Comparison of ENCODE assay signal across 28 cellular contexts in genomic region chr9:113915817-113916474, GRCh38.
"Had no signal": no experiment of that assay in that cellular context is flagged by ENCODE, and none has a peak within 500 bp of the region (broad histone marks: within the 10 kb centered on the region; RNA-seq: fewer than 3 reads in every experiment).

No MANE protein-coding gene starts in this region.

- H3K9me3 Mint-ChIP-seq: activated CD4-positive, alpha-beta memory T cell treated with anti-CD3 and anti-CD28 coated beads for 36 hours; activated naive CD4-positive, alpha-beta T cell treated with anti-CD3 and anti-CD28 coated beads for 36 hours; activated naive CD4-positive, alpha-beta T cell treated with anti-CD3 and anti-CD28 coated beads, Interleukin-2, amount 50 U/mL, for 24 hours; activated naive CD8-positive, alpha-beta T cell treated with anti-CD3 and anti-CD28 coated beads for 36 hours; activated naive CD8-positive, alpha-beta T cell treated with anti-CD3 and anti-CD28 coated beads, Interleukin-2, amount 50 U/mL, for 24 hours; activated T-helper 1 cell treated with anti-CD3 and anti-CD28 coated beads, Interleukin-12 subunit alpha, Interleukin-12 subunit beta, Interleukin-2, Interleukin-4 antibody, amounts not matched to agents 30 ng/mL and 10 ng/mL and 1 ng/mL, durations not matched to agents 14 hours and 24 hours and 36 hours; activated T-helper 2 cell treated with anti-CD3 and anti-CD28 coated beads, Interferon-gamma antibody, Interleukin-2, Interleukin-4, amounts not matched to agents 10 μg/mL and 5 μg/mL and 100 μg/mL, durations not matched to agents 14 hours and 24 hours and 36 hours; effector memory CD8-positive, alpha-beta T cell; WTC11 had no signal

- H3K4me3 Mint-ChIP-seq: activated CD4-positive, alpha-beta memory T cell treated with anti-CD3 and anti-CD28 coated beads for 36 hours; activated CD8-positive, alpha-beta memory T cell treated with anti-CD3 and anti-CD28 coated beads, Interleukin-2, amount 10 ng/mL, durations not matched to agents 7 days and 5 days; activated CD8-positive, alpha-beta T cell treated with anti-CD3 and anti-CD28 coated beads, Interleukin-2, amount 10 ng/mL, durations not matched to agents 7 days and 5 days; activated naive CD4-positive, alpha-beta T cell treated with anti-CD3 and anti-CD28 coated beads for 36 hours; activated naive CD4-positive, alpha-beta T cell treated with anti-CD3 and anti-CD28 coated beads, Interleukin-2, amount 50 U/mL, for 24 hours; activated naive CD8-positive, alpha-beta T cell treated with anti-CD3 and anti-CD28 coated beads for 36 hours; activated naive CD8-positive, alpha-beta T cell treated with anti-CD3 and anti-CD28 coated beads, Interleukin-2, amount 50 U/mL, for 24 hours; activated T-helper 1 cell treated with anti-CD3 and anti-CD28 coated beads, Interleukin-12 subunit alpha, Interleukin-12 subunit beta, Interleukin-2, Interleukin-4 antibody, amounts not matched to agents 30 ng/mL and 10 ng/mL and 1 ng/mL, durations not matched to agents 14 hours and 24 hours and 36 hours; effector memory CD8-positive, alpha-beta T cell; WTC11 had no signal

- ATAC-seq: activated CD8-positive, alpha-beta memory T cell treated with anti-CD3 and anti-CD28 coated beads, Interleukin-2, amount 10 ng/mL, durations not matched to agents 7 days and 5 days; activated CD8-positive, alpha-beta T cell treated with anti-CD3 and anti-CD28 coated beads, Interleukin-2, amount 10 ng/mL, durations not matched to agents 7 days and 5 days; activated naive CD8-positive, alpha-beta T cell treated with anti-CD3 and anti-CD28 coated beads, Interleukin-2, amount 50 U/mL, for 24 hours; body of pancreas; effector memory CD8-positive, alpha-beta T cell; gastroesophageal sphincter; WTC11 had no signal

- H3K36me3 Mint-ChIP-seq: activated CD4-positive, alpha-beta memory T cell treated with anti-CD3 and anti-CD28 coated beads for 36 hours; activated CD8-positive, alpha-beta memory T cell treated with anti-CD3 and anti-CD28 coated beads, Interleukin-2, amount 10 ng/mL, durations not matched to agents 7 days and 5 days; activated naive CD8-positive, alpha-beta T cell treated with anti-CD3 and anti-CD28 coated beads for 36 hours; WTC11 had no signal

- H3K27me3 Mint-ChIP-seq: activated CD4-positive, alpha-beta memory T cell treated with anti-CD3 and anti-CD28 coated beads for 36 hours; activated CD8-positive, alpha-beta memory T cell treated with anti-CD3 and anti-CD28 coated beads, Interleukin-2, amount 10 ng/mL, durations not matched to agents 7 days and 5 days; activated naive CD8-positive, alpha-beta T cell treated with anti-CD3 and anti-CD28 coated beads for 36 hours; activated naive CD8-positive, alpha-beta T cell treated with anti-CD3 and anti-CD28 coated beads, Interleukin-2, amount 50 U/mL, for 24 hours had no signal

- H3K27ac Mint-ChIP-seq: activated CD4-positive, alpha-beta memory T cell treated with anti-CD3 and anti-CD28 coated beads for 36 hours; activated CD8-positive, alpha-beta memory T cell treated with anti-CD3 and anti-CD28 coated beads, Interleukin-2, amount 10 ng/mL, durations not matched to agents 7 days and 5 days; activated CD8-positive, alpha-beta T cell treated with anti-CD3 and anti-CD28 coated beads, Interleukin-2, amount 10 ng/mL, durations not matched to agents 7 days and 5 days; activated naive CD4-positive, alpha-beta T cell treated with anti-CD3 and anti-CD28 coated beads for 36 hours; activated naive CD4-positive, alpha-beta T cell treated with anti-CD3 and anti-CD28 coated beads, Interleukin-2, amount 50 U/mL, for 24 hours; activated naive CD8-positive, alpha-beta T cell treated with anti-CD3 and anti-CD28 coated beads for 36 hours; activated naive CD8-positive, alpha-beta T cell treated with anti-CD3 and anti-CD28 coated beads, Interleukin-2, amount 50 U/mL, for 24 hours; activated T-helper 1 cell treated with anti-CD3 and anti-CD28 coated beads, Interleukin-12 subunit alpha, Interleukin-12 subunit beta, Interleukin-2, Interleukin-4 antibody, amounts not matched to agents 30 ng/mL and 10 ng/mL and 1 ng/mL, durations not matched to agents 14 hours and 24 hours and 36 hours; activated T-helper 2 cell treated with anti-CD3 and anti-CD28 coated beads, Interferon-gamma antibody, Interleukin-2, Interleukin-4, amounts not matched to agents 10 μg/mL and 5 μg/mL and 100 μg/mL, durations not matched to agents 14 hours and 24 hours and 36 hours; effector memory CD8-positive, alpha-beta T cell; WTC11 had no signal

- H3K4me1 Mint-ChIP-seq: activated CD8-positive, alpha-beta memory T cell treated with anti-CD3 and anti-CD28 coated beads, Interleukin-2, amount 10 ng/mL, durations not matched to agents 7 days and 5 days; activated naive CD4-positive, alpha-beta T cell treated with anti-CD3 and anti-CD28 coated beads, Interleukin-2, amount 50 U/mL, for 24 hours; activated naive CD8-positive, alpha-beta T cell treated with anti-CD3 and anti-CD28 coated beads for 36 hours; activated naive CD8-positive, alpha-beta T cell treated with anti-CD3 and anti-CD28 coated beads, Interleukin-2, amount 50 U/mL, for 24 hours had no signal

- DNase-seq: activated CD4-positive, alpha-beta memory T cell treated with anti-CD3 and anti-CD28 coated beads for 36 hours; activated CD4-positive, alpha-beta T cell treated with anti-CD3 and anti-CD28 coated beads for 1 hour; activated CD4-positive, alpha-beta T cell treated with anti-CD3 and anti-CD28 coated beads for 48 hours; activated CD8-positive, alpha-beta memory T cell treated with anti-CD3 and anti-CD28 coated beads, Interleukin-2, amount 10 ng/mL, durations not matched to agents 7 days and 5 days; activated CD8-positive, alpha-beta memory T cell treated with anti-CD3 and anti-CD28 coated beads, Interleukin-2, amount 50 U/mL, for 4 hours; activated CD8-positive, alpha-beta T cell treated with anti-CD3 and anti-CD28 coated beads, Interleukin-2, amount 10 ng/mL, durations not matched to agents 7 days and 5 days; activated effector memory CD4-positive, alpha-beta T cell treated with anti-CD3 and anti-CD28 coated beads, Interleukin-2, amount 50 U/mL, for 16 hours; activated naive CD4-positive, alpha-beta T cell treated with anti-CD3 and anti-CD28 coated beads for 36 hours; activated naive CD8-positive, alpha-beta T cell treated with anti-CD3 and anti-CD28 coated beads for 36 hours; activated naive CD8-positive, alpha-beta T cell treated with anti-CD3 and anti-CD28 coated beads, Interleukin-2, amount 50 U/mL, for 24 hours; activated T-cell treated with anti-CD3 and anti-CD28 coated beads, Interleukin-2, amount 50 U/mL, for 1 hour; activated T-cell treated with anti-CD3 and anti-CD28 coated beads, Interleukin-2, amount 50 U/mL, for 48 hours; amygdala; aorta; body of pancreas; caudate nucleus; cortex of kidney; dermis blood vessel endothelial cell; effector CD4-positive, alpha-beta T cell; effector memory CD8-positive, alpha-beta T cell; esophagus squamous epithelium; foreskin melanocyte; T-helper 2 cell had no signal
